Comparison of ENCODE assay signal across 12 cellular contexts in genomic region chr7:5916529-5916928, GRCh38. TPM values are rescaled to one million over a fixed set of nuclear protein-coding genes. Genes with fewer than 3 reads are reported as not detected.
"Had no signal": no experiment of that assay in that cellular context is flagged by ENCODE, and none has a peak within 500 bp of the region (broad histone marks: within the 10 kb centered on the region; RNA-seq: fewer than 3 reads in every experiment).

No MANE protein-coding gene starts in this region.

RNA-seq across cellular contexts. Expression of gene OCM, which starts 35.9 kb away (rescaled TPM):
- total RNA-seq: stomach, subcutaneous adipose tissue, suprapubic skin, temporal lobe, thoracic aorta, thyroid gland, tibial nerve, transverse colon, upper lobe of left lung, upper lobe of right lung, urinary bladder, vagina had no signal
- polyA plus RNA-seq: urinary bladder had no signal

RNA-seq across cellular contexts. Expression of gene RSPH10B, which starts 54.0 kb away (rescaled TPM):
- total RNA-seq: stomach, subcutaneous adipose tissue, transverse colon, upper lobe of right lung, urinary bladder, vagina had no signal
